In genomic region chr3:48565591-48566400, GRCh38 we compare ENCODE assay signal across 1 cellular context.
TF ChIP-seq lines count a peak whose summit lies in the region.

No MANE protein-coding gene starts in this region.

TF ChIP-seq in IMR-90, 13 proteins besides CTCF, POLR2A, EP300 and RAD21 (continued from another document):
- TF ChIP-seq USF2 (IDR thresholded peaks at IDR 0.05; ENCODE audit: low read depth, low read length) (no peak), MXI1 (IDR thresholded peaks at IDR 0.05; ENCODE audit: borderline replicate concordance, low read depth, low read length) (no peak), RCOR1 (IDR thresholded peaks at IDR 0.05; ENCODE audit: insufficient replicate concordance, low read length) (no peak), ELK1 (IDR thresholded peaks at IDR 0.05; ENCODE audit: borderline replicate concordance, low read depth, low read length) (no peak)
TF ChIP-seq in IMR-90: peak in this region for 2.
